In the genomic region with DNA sequence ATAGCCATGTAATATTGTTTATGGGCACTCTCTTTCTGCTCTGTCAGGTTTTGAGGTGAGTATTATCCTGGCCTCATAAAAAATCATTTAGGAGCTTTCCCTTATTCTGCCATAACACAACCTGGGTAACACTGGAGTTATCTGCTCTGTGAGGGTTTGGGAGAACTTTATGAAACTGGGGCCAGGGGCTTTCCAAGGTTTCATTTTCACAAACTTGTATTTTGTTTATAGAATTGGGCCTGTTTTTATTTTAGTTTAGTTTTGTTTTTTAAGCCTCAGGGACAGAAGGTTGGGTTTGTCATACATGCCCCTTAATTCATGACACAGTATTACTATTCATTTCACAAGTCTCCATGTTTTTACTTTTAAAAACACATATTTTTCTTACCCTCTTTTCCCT, we compare ENCODE assay signal across 20 cellular contexts.
DNase-seq lines count a peak whose midpoint lies in the region; ATAC-seq lines count a peak whose summit lies in the region.
"Had no signal": no experiment of that assay in that cellular context is flagged by ENCODE, and none has a peak within 500 bp of the region (broad histone marks: within the 10 kb centered on the region; RNA-seq: fewer than 3 reads in every experiment).

No MANE protein-coding gene starts in this region.

- peaks cover 3% of the 10 kb centered on the region for H3K36me3 Mint-ChIP-seq in activated T-helper 1 cell treated with anti-CD3 and anti-CD28 coated beads, Interleukin-12 subunit alpha, Interleukin-12 subunit beta, Interleukin-2, Interleukin-4 antibody, amounts not matched to agents 30 ng/mL and 10 ng/mL and 1 ng/mL, durations not matched to agents 14 hours and 24 hours and 36 hours (ENCODE audit: low read depth)
- no peaks in the 10 kb centered on the region for H3K36me3 Mint-ChIP-seq in activated naive CD4-positive, alpha-beta T cell treated with anti-CD3 and anti-CD28 coated beads for 36 hours (ENCODE audit: low read depth)
- H3K36me3 Mint-ChIP-seq: activated CD8-positive, alpha-beta memory T cell treated with anti-CD3 and anti-CD28 coated beads, Interleukin-2, amount 10 ng/mL, durations not matched to agents 7 days and 5 days; memory B cell had no signal

- no peaks in the 10 kb centered on the region for H3K9me3 Mint-ChIP-seq in activated T-helper 1 cell treated with anti-CD3 and anti-CD28 coated beads, Interleukin-12 subunit alpha, Interleukin-12 subunit beta, Interleukin-2, Interleukin-4 antibody, amounts not matched to agents 30 ng/mL and 10 ng/mL and 1 ng/mL, durations not matched to agents 14 hours and 24 hours and 36 hours
- no peaks in the 10 kb centered on the region for H3K9me3 Mint-ChIP-seq in activated naive CD4-positive, alpha-beta T cell treated with anti-CD3 and anti-CD28 coated beads for 36 hours
- H3K9me3 Mint-ChIP-seq: memory B cell had no signal

- DNase-seq in activated T-helper 1 cell treated with anti-CD3 and anti-CD28 coated beads, Interleukin-12 subunit alpha, Interleukin-12 subunit beta, Interleukin-2, Interleukin-4 antibody, amounts not matched to agents 30 ng/mL and 10 ng/mL and 1 ng/mL, durations not matched to agents 14 hours and 24 hours and 36 hours (ENCODE audit: low spot score) = no peak
- DNase-seq in activated naive CD4-positive, alpha-beta T cell treated with anti-CD3 and anti-CD28 coated beads for 36 hours = no peak
- no peak for DNase-seq in effector CD8-positive, alpha-beta T cell (lab: John Stamatoyannopoulos, UW)
- no peak for DNase-seq in activated T-cell treated with anti-CD3 and anti-CD28 coated beads for 4 hours
- no peak for DNase-seq in activated CD4-positive, alpha-beta T cell treated with anti-CD3 and anti-CD28 coated beads for 48 hours
- DNase-seq: activated CD8-positive, alpha-beta memory T cell treated with anti-CD3 and anti-CD28 coated beads, Interleukin-2, amount 10 ng/mL, durations not matched to agents 7 days and 5 days; activated naive CD4-positive, alpha-beta T cell; BE2C; cortex of kidney; glutamatergic neuron; NCI-H1092 treated with DMSO at 0.1 percent for 48 hours; NCI-H2171 treated with DMSO at 0.1 percent for 48 hours; stimulated activated CD4-positive, alpha-beta T cell treated with anti-CD3 and anti-CD28 coated beads, Interleukin-1b, Interleukin-23, amount 100 ng/mL, for 48 hours; WERI-Rb-1 had no signal

- peak overlapping the region; percentile 51 for H3K27ac Mint-ChIP-seq in activated T-helper 1 cell treated with anti-CD3 and anti-CD28 coated beads, Interleukin-12 subunit alpha, Interleukin-12 subunit beta, Interleukin-2, Interleukin-4 antibody, amounts not matched to agents 30 ng/mL and 10 ng/mL and 1 ng/mL, durations not matched to agents 14 hours and 24 hours and 36 hours
- H3K27ac Mint-ChIP-seq in activated naive CD4-positive, alpha-beta T cell treated with anti-CD3 and anti-CD28 coated beads for 36 hours = no peak overlapping the region
- H3K27ac Mint-ChIP-seq: activated CD8-positive, alpha-beta memory T cell treated with anti-CD3 and anti-CD28 coated beads, Interleukin-2, amount 10 ng/mL, durations not matched to agents 7 days and 5 days; memory B cell had no signal

- ATAC-seq in GM18868 (IDR thresholded peaks at IDR 0.05; ENCODE audit: unreplicated experiment) (peak; percentile 79), GM21367 (IDR thresholded peaks at IDR 0.05; ENCODE audit: unreplicated experiment) (peak; percentile 44), HG02885 (IDR thresholded peaks at IDR 0.05; ENCODE audit: poor library complexity, unreplicated experiment) (peak; percentile 54)
- ATAC-seq: activated CD8-positive, alpha-beta memory T cell treated with anti-CD3 and anti-CD28 coated beads, Interleukin-2, amount 10 ng/mL, durations not matched to agents 7 days and 5 days; K562; sciatic nerve had no signal

- H3K27me3 Mint-ChIP-seq in activated T-helper 1 cell treated with anti-CD3 and anti-CD28 coated beads, Interleukin-12 subunit alpha, Interleukin-12 subunit beta, Interleukin-2, Interleukin-4 antibody, amounts not matched to agents 30 ng/mL and 10 ng/mL and 1 ng/mL, durations not matched to agents 14 hours and 24 hours and 36 hours (ENCODE audit: insufficient read depth) = peaks cover 20% of the 10 kb centered on the region
- peaks cover 2% of the 10 kb centered on the region for H3K27me3 Mint-ChIP-seq in activated naive CD4-positive, alpha-beta T cell treated with anti-CD3 and anti-CD28 coated beads for 36 hours (ENCODE audit: low read depth)

- H3K4me3 Mint-ChIP-seq in activated T-helper 1 cell treated with anti-CD3 and anti-CD28 coated beads, Interleukin-12 subunit alpha, Interleukin-12 subunit beta, Interleukin-2, Interleukin-4 antibody, amounts not matched to agents 30 ng/mL and 10 ng/mL and 1 ng/mL, durations not matched to agents 14 hours and 24 hours and 36 hours = no peak overlapping the region
- no peak overlapping the region for H3K4me3 Mint-ChIP-seq in activated naive CD4-positive, alpha-beta T cell treated with anti-CD3 and anti-CD28 coated beads for 36 hours
- H3K4me3 Mint-ChIP-seq: activated CD8-positive, alpha-beta memory T cell treated with anti-CD3 and anti-CD28 coated beads, Interleukin-2, amount 10 ng/mL, durations not matched to agents 7 days and 5 days; memory B cell had no signal

- H3K4me1 Mint-ChIP-seq in activated T-helper 1 cell treated with anti-CD3 and anti-CD28 coated beads, Interleukin-12 subunit alpha, Interleukin-12 subunit beta, Interleukin-2, Interleukin-4 antibody, amounts not matched to agents 30 ng/mL and 10 ng/mL and 1 ng/mL, durations not matched to agents 14 hours and 24 hours and 36 hours (ENCODE audit: low read depth) = peaks cover 17% of the 10 kb centered on the region
- H3K4me1 Mint-ChIP-seq in activated naive CD4-positive, alpha-beta T cell treated with anti-CD3 and anti-CD28 coated beads for 36 hours (ENCODE audit: low read depth) = no peaks in the 10 kb centered on the region
- H3K4me1 Mint-ChIP-seq: activated CD8-positive, alpha-beta memory T cell treated with anti-CD3 and anti-CD28 coated beads, Interleukin-2, amount 10 ng/mL, durations not matched to agents 7 days and 5 days had no signal

- intact Hi-C loops in activated T-helper 1 cell treated with anti-CD3 and anti-CD28 coated beads, Interleukin-12 subunit alpha, Interleukin-12 subunit beta, Interleukin-2, Interleukin-4 antibody, amounts not matched to agents 30 ng/mL and 10 ng/mL and 1 ng/mL, durations not matched to agents 14 hours and 24 hours and 36 hours (cut with micrococcal nuclease) = loop anchor here (2.0 to 10.0 kb wide), 4 partner anchors 65 to 291 kb away; a partner anchor contains a TSS
- intact Hi-C loops in activated naive CD4-positive, alpha-beta T cell treated with anti-CD3 and anti-CD28 coated beads for 36 hours (cut with micrococcal nuclease) = no loop called here

- CTCF ChIA-PET in activated naive CD4-positive, alpha-beta T cell treated with anti-CD3 and anti-CD28 coated beads for 36 hours (lab: Charles Lee) = interaction anchor here (0.6 kb wide), 1 partner anchor 1191 kb away, joined by 3 read pairs; no protein-coding TSS in a partner anchor
